16 cellular contexts compared by ENCODE assay signal in genomic region chr20:51013577-51014330, GRCh38. TPM values are rescaled to one million over a fixed set of nuclear protein-coding genes. Genes with fewer than 3 reads are reported as not detected.
"Had no signal": no experiment of that assay in that cellular context is flagged by ENCODE, and none has a peak within 500 bp of the region (broad histone marks: within the 10 kb centered on the region; RNA-seq: fewer than 3 reads in every experiment).

No MANE protein-coding gene starts in this region.

- H3K36me3 Mint-ChIP-seq: activated naive CD8-positive, alpha-beta T cell treated with anti-CD3 and anti-CD28 coated beads, Interleukin-2, amount 10 ng/mL, durations not matched to agents 7 days and 5 days; natural killer cell had no signal

- H3K36me3 ChIP-seq: esophagus squamous epithelium, ovary, stomach had no signal

- H3K4me1 Mint-ChIP-seq: activated CD4-positive, alpha-beta memory T cell treated with anti-CD3 and anti-CD28 coated beads, Interleukin-2, amount 10 ng/mL, durations not matched to agents 7 days and 5 days; activated naive CD8-positive, alpha-beta T cell treated with anti-CD3 and anti-CD28 coated beads, Interleukin-2, amount 10 ng/mL, durations not matched to agents 7 days and 5 days; natural killer cell had no signal

- H3K4me1 ChIP-seq: esophagus squamous epithelium had no signal

- H3K27ac Mint-ChIP-seq: activated CD4-positive, alpha-beta memory T cell treated with anti-CD3 and anti-CD28 coated beads, Interleukin-2, amount 10 ng/mL, durations not matched to agents 7 days and 5 days; activated CD4-positive, alpha-beta T cell treated with anti-CD3 and anti-CD28 coated beads for 36 hours; activated naive CD8-positive, alpha-beta T cell treated with anti-CD3 and anti-CD28 coated beads, Interleukin-2, amount 10 ng/mL, durations not matched to agents 7 days and 5 days; activated T-cell treated with anti-CD3 and anti-CD28 coated beads, Interleukin-2, amount 50 U/mL, for 72 hours; natural killer cell had no signal

- H3K27ac ChIP-seq: esophagus squamous epithelium, ovary, stomach, VCaP had no signal

- H3K9me3 ChIP-seq: esophagus squamous epithelium, mucosa of descending colon, ovary, stomach had no signal

- H3K4me3 Mint-ChIP-seq: activated CD4-positive, alpha-beta memory T cell treated with anti-CD3 and anti-CD28 coated beads, Interleukin-2, amount 10 ng/mL, durations not matched to agents 7 days and 5 days; activated CD4-positive, alpha-beta T cell treated with anti-CD3 and anti-CD28 coated beads for 36 hours; activated naive CD8-positive, alpha-beta T cell treated with anti-CD3 and anti-CD28 coated beads, Interleukin-2, amount 10 ng/mL, durations not matched to agents 7 days and 5 days; activated T-cell treated with anti-CD3 and anti-CD28 coated beads, Interleukin-2, amount 50 U/mL, for 72 hours; natural killer cell had no signal

- ATAC-seq: activated CD4-positive, alpha-beta T cell treated with anti-CD3 and anti-CD28 coated beads for 36 hours; activated T-cell treated with anti-CD3 and anti-CD28 coated beads, Interleukin-2, amount 50 U/mL, for 72 hours; left cardiac atrium; mucosa of descending colon; natural killer cell had no signal

- H3K4me3 ChIP-seq: esophagus squamous epithelium, mucosa of descending colon, ovary, stomach had no signal

- H3K27me3 ChIP-seq: ovary had no signal

- H3K9me3 Mint-ChIP-seq: activated CD4-positive, alpha-beta memory T cell treated with anti-CD3 and anti-CD28 coated beads, Interleukin-2, amount 10 ng/mL, durations not matched to agents 7 days and 5 days; activated naive CD8-positive, alpha-beta T cell treated with anti-CD3 and anti-CD28 coated beads, Interleukin-2, amount 10 ng/mL, durations not matched to agents 7 days and 5 days; activated T-cell treated with anti-CD3 and anti-CD28 coated beads, Interleukin-2, amount 50 U/mL, for 72 hours; natural killer cell had no signal

- DNase-seq: activated CD4-positive, alpha-beta memory T cell treated with anti-CD3 and anti-CD28 coated beads, Interleukin-2, amount 10 ng/mL, durations not matched to agents 7 days and 5 days; activated CD4-positive, alpha-beta T cell treated with anti-CD3 and anti-CD28 coated beads for 36 hours; activated gamma-delta T cell treated with Interleukin-2 at 50 U/mL for 16 hours; activated naive CD8-positive, alpha-beta T cell treated with anti-CD3 and anti-CD28 coated beads, Interleukin-2, amount 10 ng/mL, durations not matched to agents 7 days and 5 days; activated T-cell treated with anti-CD3 and anti-CD28 coated beads, Interleukin-2, amount 50 U/mL, for 72 hours; esophagus squamous epithelium; foreskin fibroblast; glutamatergic neuron; left cardiac atrium; mucosa of descending colon; natural killer cell; ovary; stimulated activated CD4-positive, alpha-beta T cell treated with anti-CD3 and anti-CD28 coated beads, Interleukin-4, amount 100 ng/mL, for 4 hours; stomach; T-helper 1 cell had no signal

RNA-seq across cellular contexts. Expression of gene KCNG1, which starts 9.2 kb away (rescaled TPM):
- total RNA-seq: activated naive CD8-positive, alpha-beta T cell treated with anti-CD3 and anti-CD28 coated beads, Interleukin-2, amount 10 ng/mL, durations not matched to agents 7 days and 5 days; natural killer cell had no signal
